Comparison of ENCODE assay signal across 19 cellular contexts in genomic region chr12:48873096-48873495, GRCh38. TPM values are rescaled to one million over a fixed set of nuclear protein-coding genes. Genes with fewer than 3 reads are reported as not detected.
DNase-seq lines count a peak whose midpoint lies in the region; ATAC-seq and TF ChIP-seq lines count a peak whose summit lies in the region.
"Had no signal": no experiment of that assay in that cellular context is flagged by ENCODE, and none has a peak within 500 bp of the region (broad histone marks: within the 10 kb centered on the region; RNA-seq: fewer than 3 reads in every experiment).

No MANE protein-coding gene starts in this region.

- CTCF ChIA-PET in PC-3 (lab: Charles Lee): interaction anchor here (1.6 kb wide), 1 partner anchor 20 kb away, joined by 10 read pairs; the partner anchor contains the start of gene DDX23

- no peak for TF ChIP-seq CTCF in dorsolateral prefrontal cortex (IDR thresholded peaks at IDR 0.05 in 54 of 56, conservative IDR thresholded peaks at IDR 0.05 in 2 of 56; ENCODE audit: low read depth in 1 of 56, partially characterized antibody in 56 of 56)
- no peak for TF ChIP-seq CTCF in PC-3 (conservative IDR thresholded peaks at IDR 0.05; ENCODE audit: low read depth, low read length)

- no peak overlapping the region for H2AFZ ChIP-seq in PC-3 (ENCODE audit: low read length)

- no peak overlapping the region for H3K27ac Mint-ChIP-seq in activated T-cell treated with anti-CD3 and anti-CD28 coated beads, Interleukin-2, amount 50 U/mL, for 24 hours

- ATAC-seq in sciatic nerve: peak; percentile 30
- no peak for ATAC-seq in PC-3

- no peaks in the 10 kb centered on the region for H3K79me2 ChIP-seq in PC-3 (ENCODE audit: low read length)

- H3K27ac ChIP-seq in dorsolateral prefrontal cortex (peak overlapping the region in 55 of 59 donors; percentile 5 to 96 (median 79)), PC-3 (ENCODE audit: low read length) (no peak overlapping the region)
- H3K27ac ChIP-seq: SJSA1 had no signal

- H3K9ac ChIP-seq in PC-3 (ENCODE audit: low read length): no peak overlapping the region

- H3F3A ChIP-seq in PC-3 (ENCODE audit: low read length, unreplicated experiment): no peaks in the 10 kb centered on the region

- no peaks in the 10 kb centered on the region for H4K20me1 ChIP-seq in PC-3 (ENCODE audit: low read length)

- POLR2A ChIA-PET in PC-3 (lab: Charles Lee; ENCODE audit: unreplicated experiment): no interaction called here

- intact Hi-C loops in dorsolateral prefrontal cortex (cut with DNase I) (no loop called here), sciatic nerve (cut with DNase I) (no loop called here), PC-3 (cut with micrococcal nuclease) (no loop called here)

- H3K4me1 ChIP-seq in PC-3 (ENCODE audit: insufficient read depth, low read length): no peaks in the 10 kb centered on the region
- H3K4me1 ChIP-seq: SJSA1 had no signal

- no peaks in the 10 kb centered on the region for H3K9me3 Mint-ChIP-seq in activated T-cell treated with anti-CD3 and anti-CD28 coated beads, Interleukin-2, amount 50 U/mL, for 24 hours

- DNase-seq in amniotic epithelial cell (ENCODE audit: low read depth) (peak; percentile 67), dorsolateral prefrontal cortex (no peak), medulla oblongata (ENCODE audit: extremely low spot score) (peak; percentile 44), sciatic nerve (ENCODE audit: low spot score) (no peak), NCI-H82 (lab: John Stamatoyannopoulos, UW) (no peak), PC-3 (no peak)
- no peak for DNase-seq in activated T-cell treated with anti-CD3 and anti-CD28 coated beads, Interleukin-2, amount 50 U/mL, for 24 hours
- no peak for DNase-seq in activated naive CD4-positive, alpha-beta T cell treated with Interleukin-2 at 50 U/mL for 16 hours
- DNase-seq: Calu3, DMS79 treated with DMSO at 0.1 percent for 48 hours, H7, KBM-7, MG63, NCI-H2029, NCI-H446 treated with DMSO at 0.1 percent for 48 hours, NCI-H526, Right ventricle myocardium superior, RPMI8226 had no signal

- H3K4me3 ChIP-seq in dorsolateral prefrontal cortex (no peak overlapping the region), PC-3 (ENCODE audit: low read length) (no peak overlapping the region)
- H3K4me3 ChIP-seq: MG63, SJSA1 had no signal

- no peaks in the 10 kb centered on the region for H3K36me3 Mint-ChIP-seq in activated T-cell treated with anti-CD3 and anti-CD28 coated beads, Interleukin-2, amount 50 U/mL, for 24 hours (ENCODE audit: low read depth)

- no peaks in the 10 kb centered on the region for H3K9me3 ChIP-seq in PC-3 (ENCODE audit: low read length)
- H3K9me3 ChIP-seq: MG63, SJSA1 had no signal

- no peaks in the 10 kb centered on the region for H3K9me2 ChIP-seq in PC-3 (replicated peaks; ENCODE audit: low read length)

- BruUV-seq in PC-3 (replicated peaks; lab: Mats Ljungman, UMichigan): no TSS peak

- H3K4me1 Mint-ChIP-seq in activated T-cell treated with anti-CD3 and anti-CD28 coated beads, Interleukin-2, amount 50 U/mL, for 24 hours (ENCODE audit: low read depth): no peaks in the 10 kb centered on the region

- no peak overlapping the region for H3K4me2 ChIP-seq in PC-3 (ENCODE audit: low read length)

- no peaks in the 10 kb centered on the region for H3K27me3 Mint-ChIP-seq in activated T-cell treated with anti-CD3 and anti-CD28 coated beads, Interleukin-2, amount 50 U/mL, for 24 hours

- H3K27me3 ChIP-seq in dorsolateral prefrontal cortex: no peaks in the 10 kb centered on the region
- H3K27me3 ChIP-seq in PC-3 (ENCODE audit: low read length): no peaks in the 10 kb centered on the region
- H3K27me3 ChIP-seq: MG63, SJSA1 had no signal

- H3K36me3 ChIP-seq in PC-3 (ENCODE audit: low read depth, low read length): no peaks in the 10 kb centered on the region
- H3K36me3 ChIP-seq: MG63, SJSA1 had no signal

- H3K4me3 Mint-ChIP-seq in activated T-cell treated with anti-CD3 and anti-CD28 coated beads, Interleukin-2, amount 50 U/mL, for 24 hours: no peak overlapping the region

RNA-seq across cellular contexts. Expression of gene RND1, which starts 7.4 kb away (rescaled TPM):
- 100 to 1,000 TPM in 1 of 120 experiments, 10 to 100 TPM in 119; 15.3 to 117 (median 55.5) TPM for total RNA-seq in dorsolateral prefrontal cortex
- 4.5 TPM for total RNA-seq in sciatic nerve
- 7.6 and 8.3 TPM in 2 replicates for total RNA-seq in PC-3 (2014; rRNA removed)
- total RNA-seq: SJSA1 had no signal

RNA-seq across cellular contexts. Expression of gene DDX23, which starts 21.1 kb away (rescaled TPM):
- total RNA-seq in dorsolateral prefrontal cortex (10 to 100 TPM; 43.5 to 81.2 (median 57.8) TPM), sciatic nerve (60.2 TPM), PC-3 (2014; rRNA removed) (102 and 105 TPM in 2 replicates)

RNA-seq across cellular contexts. Expression of gene FKBP11, which starts 52.2 kb away (rescaled TPM):
- total RNA-seq in dorsolateral prefrontal cortex: 10 to 100 TPM; 12.6 to 42.0 (median 28.8) TPM
- 17.8 TPM for total RNA-seq in sciatic nerve
- total RNA-seq in PC-3 (2014; rRNA removed): 9.7 and 16.4 TPM in 2 replicates

RNA-seq across cellular contexts. Expression of gene CACNB3, which starts 54.8 kb away (rescaled TPM):
- total RNA-seq in dorsolateral prefrontal cortex (100 to 1,000 TPM in 45 of 120 experiments, 10 to 100 TPM in 75; 26.9 to 136 (median 93.2) TPM), sciatic nerve (24.1 TPM), PC-3 (2014; rRNA removed) (21.4 and 32.9 TPM in 2 replicates)

Comparison
In these comparisons a context has a peak if more than half of its experiments do, and no peak if none do; other contexts are left out.
1. DNase-seq: peak in amniotic epithelial cell (single experiment) and medulla oblongata (single experiment); none in dorsolateral prefrontal cortex (0 of 10), sciatic nerve (single experiment), NCI-H82 (single experiment), PC-3 (single experiment), activated T-cell treated with anti-CD3 and anti-CD28 coated beads, Interleukin-2, amount 50 U/mL, for 24 hours (single experiment) and activated naive CD4-positive, alpha-beta T cell treated with Interleukin-2 at 50 U/mL for 16 hours (single experiment).